ENCODE assay signal across 1 cellular context in genomic region chr12:6323340-6323994, GRCh38.
TF ChIP-seq lines count a peak whose summit lies in the region.

No MANE protein-coding gene starts in this region.

TF ChIP-seq in HepG2, 621 proteins besides CTCF, POLR2A, EP300 and RAD21 (continued from another document and continues in another):
- TF ChIP-seq, protein P1, sequence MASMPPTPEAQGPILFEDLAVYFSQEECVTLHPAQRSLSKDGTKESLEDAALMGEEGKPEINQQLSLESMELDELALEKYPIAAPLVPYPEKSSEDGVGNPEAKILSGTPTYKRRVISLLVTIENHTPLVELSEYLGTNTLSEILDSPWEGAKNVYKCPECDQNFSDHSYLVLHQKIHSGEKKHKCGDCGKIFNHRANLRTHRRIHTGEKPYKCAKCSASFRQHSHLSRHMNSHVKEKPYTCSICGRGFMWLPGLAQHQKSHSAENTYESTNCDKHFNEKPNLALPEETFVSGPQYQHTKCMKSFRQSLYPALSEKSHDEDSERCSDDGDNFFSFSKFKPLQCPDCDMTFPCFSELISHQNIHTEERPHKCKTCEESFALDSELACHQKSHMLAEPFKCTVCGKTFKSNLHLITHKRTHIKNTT (CRISPR knock-in tag; IDR thresholded peaks at IDR 0.05), result no peak
- TF ChIP-seq, protein P2, sequence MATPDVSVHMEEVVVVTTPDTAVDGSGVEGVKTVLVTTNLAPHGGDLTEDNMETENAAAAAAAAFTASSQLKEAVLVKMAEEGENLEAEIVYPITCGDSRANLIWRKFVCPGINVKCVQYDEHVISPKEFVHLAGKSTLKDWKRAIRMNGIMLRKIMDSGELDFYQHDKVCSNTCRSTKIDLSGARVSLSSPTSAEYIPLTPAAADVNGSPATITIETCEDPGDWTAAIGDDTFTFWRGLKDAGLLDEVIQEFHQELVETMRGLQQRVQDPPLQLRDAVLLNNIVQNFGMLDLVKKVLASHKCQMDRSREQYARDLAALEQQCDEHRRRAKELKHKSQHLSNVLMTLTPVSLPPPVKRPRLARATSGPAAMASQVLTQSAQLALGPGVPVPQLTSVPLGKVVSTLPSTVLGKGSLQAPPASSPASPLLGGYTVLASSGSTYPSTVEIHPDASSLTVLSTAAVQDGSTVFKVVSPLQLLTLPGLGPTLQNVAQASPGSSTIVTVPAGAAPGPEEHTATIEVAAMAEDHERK (CRISPR knock-in tag; IDR thresholded peaks at IDR 0.05; ENCODE audit: low read depth), result no peak
- no peak for TF ChIP-seq NCOR1 (IDR thresholded peaks at IDR 0.05; ENCODE audit: borderline replicate concordance, low read length)
- no peak for TF ChIP-seq NBN (conservative IDR thresholded peaks at IDR 0.05)
- TF ChIP-seq SP1 (IDR thresholded peaks at IDR 0.05), result no peak
- no peak for TF ChIP-seq SP1 (CRISPR knock-in tag; IDR thresholded peaks at IDR 0.05)
- TF ChIP-seq SOX13 (IDR thresholded peaks at IDR 0.05), result no peak
- no peak; a peak in 1 of 4 replicates for TF ChIP-seq SOX13 (CRISPR knock-in tag; conservative IDR thresholded peaks at IDR 0.05 in 1 of 2, IDR thresholded peaks at IDR 0.05 in 1 of 2)
- TF ChIP-seq POLR2G (IDR thresholded peaks at IDR 0.05; ENCODE audit: low read depth, low read length), result 0 out of 2 replicates have a peak, but pooled peaks have one; percentile 33
- TF ChIP-seq MBD4 (IDR thresholded peaks at IDR 0.05; ENCODE audit: borderline replicate concordance, low read length), result 0 out of 2 replicates have a peak, but pooled peaks have one; percentile 48
- no peak for TF ChIP-seq ZBTB3 (CRISPR knock-in tag; IDR thresholded peaks at IDR 0.05; ENCODE audit: borderline replicate concordance, low read depth)
- no peak for TF ChIP-seq ZNF224 (CRISPR knock-in tag; IDR thresholded peaks at IDR 0.05)
- TF ChIP-seq RFXAP (CRISPR knock-in tag; IDR thresholded peaks at IDR 0.05; ENCODE audit: borderline replicate concordance), result no peak
- no peak for TF ChIP-seq SMARCE1 (IDR thresholded peaks at IDR 0.05; ENCODE audit: borderline replicate concordance)
- no peak for TF ChIP-seq NR2F2 (IDR thresholded peaks at IDR 0.05; ENCODE audit: borderline replicate concordance, low read depth)
- TF ChIP-seq ZFP36L2 (CRISPR knock-in tag; IDR thresholded peaks at IDR 0.05), result no peak
- TF ChIP-seq PBX2 (CRISPR knock-in tag; IDR thresholded peaks at IDR 0.05), result no peak
- TF ChIP-seq ZNF614 (CRISPR knock-in tag; IDR thresholded peaks at IDR 0.05; ENCODE audit: borderline replicate concordance), result no peak
- TF ChIP-seq KLF13 (CRISPR knock-in tag; IDR thresholded peaks at IDR 0.05), result no peak
- TF ChIP-seq RXRB (CRISPR knock-in tag; IDR thresholded peaks at IDR 0.05; ENCODE audit: borderline replicate concordance), result peak; percentile 15; the same call in 1 of the 2 replicates
- no peak for TF ChIP-seq ZMAT3 (CRISPR knock-in tag; conservative IDR thresholded peaks at IDR 0.05)
- no peak for TF ChIP-seq ZNF83 (CRISPR knock-in tag; IDR thresholded peaks at IDR 0.05; ENCODE audit: borderline replicate concordance)
- no peak for TF ChIP-seq ZNF878 (CRISPR knock-in tag; IDR thresholded peaks at IDR 0.05)
- no peak for TF ChIP-seq ZNF180 (CRISPR knock-in tag; IDR thresholded peaks at IDR 0.05; ENCODE audit: borderline replicate concordance, low read depth)
- TF ChIP-seq, protein P3, sequence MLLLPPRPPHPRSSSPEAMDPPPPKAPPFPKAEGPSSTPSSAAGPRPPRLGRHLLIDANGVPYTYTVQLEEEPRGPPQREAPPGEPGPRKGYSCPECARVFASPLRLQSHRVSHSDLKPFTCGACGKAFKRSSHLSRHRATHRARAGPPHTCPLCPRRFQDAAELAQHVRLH (CRISPR knock-in tag; IDR thresholded peaks at IDR 0.05; ENCODE audit: borderline replicate concordance, low read depth), result no peak
- no peak for TF ChIP-seq SYNCRIP (IDR thresholded peaks at IDR 0.05; ENCODE audit: insufficient read depth, low read depth, low read length)
- TF ChIP-seq AHDC1 (CRISPR knock-in tag; IDR thresholded peaks at IDR 0.05; ENCODE audit: borderline replicate concordance), result no peak
- TF ChIP-seq CREB1 (IDR thresholded peaks at IDR 0.05), result no peak
- TF ChIP-seq CREB1 (CRISPR knock-in tag; IDR thresholded peaks at IDR 0.05), result no peak
- no peak for TF ChIP-seq IKZF4 (CRISPR knock-in tag; IDR thresholded peaks at IDR 0.05; ENCODE audit: borderline replicate concordance, low read depth, not compliant biosample characterization)
- TF ChIP-seq MAFK (conservative IDR thresholded peaks at IDR 0.05 in 1 of 2, IDR thresholded peaks at IDR 0.05 in 1 of 2; ENCODE audit: low read length in 2 of 2), result peak; percentile 55 to 75; a peak in 3 of 4 replicates
- TF ChIP-seq STAG1 (CRISPR knock-in tag; IDR thresholded peaks at IDR 0.05), result peak; percentile 57
- TF ChIP-seq ZNF780A (CRISPR knock-in tag; IDR thresholded peaks at IDR 0.05), result no peak
- TF ChIP-seq PATZ1 (CRISPR knock-in tag; IDR thresholded peaks at IDR 0.05), result no peak
- TF ChIP-seq ZNF790 (CRISPR knock-in tag; IDR thresholded peaks at IDR 0.05; ENCODE audit: borderline replicate concordance), result no peak
- no peak for TF ChIP-seq HNF1A (IDR thresholded peaks at IDR 0.05; ENCODE audit: low read depth)
- no peak for TF ChIP-seq HNF1A (CRISPR knock-in tag; IDR thresholded peaks at IDR 0.05; ENCODE audit: borderline replicate concordance)
- TF ChIP-seq PAX8 (CRISPR knock-in tag; IDR thresholded peaks at IDR 0.05; ENCODE audit: borderline replicate concordance), result no peak
- no peak for TF ChIP-seq MTA3 (CRISPR knock-in tag; IDR thresholded peaks at IDR 0.05)
- peak; percentile 54 for TF ChIP-seq SAP130 (CRISPR knock-in tag; IDR thresholded peaks at IDR 0.05; ENCODE audit: low read depth)
- TF ChIP-seq, protein P4, sequence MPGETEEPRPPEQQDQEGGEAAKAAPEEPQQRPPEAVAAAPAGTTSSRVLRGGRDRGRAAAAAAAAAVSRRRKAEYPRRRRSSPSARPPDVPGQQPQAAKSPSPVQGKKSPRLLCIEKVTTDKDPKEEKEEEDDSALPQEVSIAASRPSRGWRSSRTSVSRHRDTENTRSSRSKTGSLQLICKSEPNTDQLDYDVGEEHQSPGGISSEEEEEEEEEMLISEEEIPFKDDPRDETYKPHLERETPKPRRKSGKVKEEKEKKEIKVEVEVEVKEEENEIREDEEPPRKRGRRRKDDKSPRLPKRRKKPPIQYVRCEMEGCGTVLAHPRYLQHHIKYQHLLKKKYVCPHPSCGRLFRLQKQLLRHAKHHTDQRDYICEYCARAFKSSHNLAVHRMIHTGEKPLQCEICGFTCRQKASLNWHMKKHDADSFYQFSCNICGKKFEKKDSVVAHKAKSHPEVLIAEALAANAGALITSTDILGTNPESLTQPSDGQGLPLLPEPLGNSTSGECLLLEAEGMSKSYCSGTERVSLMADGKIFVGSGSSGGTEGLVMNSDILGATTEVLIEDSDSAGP (CRISPR knock-in tag; IDR thresholded peaks at IDR 0.05; ENCODE audit: borderline replicate concordance), result no peak
- TF ChIP-seq, protein P5, sequence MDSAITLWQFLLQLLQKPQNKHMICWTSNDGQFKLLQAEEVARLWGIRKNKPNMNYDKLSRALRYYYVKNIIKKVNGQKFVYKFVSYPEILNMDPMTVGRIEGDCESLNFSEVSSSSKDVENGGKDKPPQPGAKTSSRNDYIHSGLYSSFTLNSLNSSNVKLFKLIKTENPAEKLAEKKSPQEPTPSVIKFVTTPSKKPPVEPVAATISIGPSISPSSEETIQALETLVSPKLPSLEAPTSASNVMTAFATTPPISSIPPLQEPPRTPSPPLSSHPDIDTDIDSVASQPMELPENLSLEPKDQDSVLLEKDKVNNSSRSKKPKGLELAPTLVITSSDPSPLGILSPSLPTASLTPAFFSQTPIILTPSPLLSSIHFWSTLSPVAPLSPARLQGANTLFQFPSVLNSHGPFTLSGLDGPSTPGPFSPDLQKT (CRISPR knock-in tag; IDR thresholded peaks at IDR 0.05; ENCODE audit: borderline replicate concordance), result no peak
- TF ChIP-seq MYC (CRISPR knock-in tag; IDR thresholded peaks at IDR 0.05; ENCODE audit: borderline replicate concordance), result no peak
- no peak for TF ChIP-seq IKZF1 (IDR thresholded peaks at IDR 0.05)
- TF ChIP-seq HOXA5 (CRISPR knock-in tag; IDR thresholded peaks at IDR 0.05), result 0 out of 2 replicates have a peak, but pooled peaks have one; percentile 3
